In genomic region chr15:60917469-60918130, GRCh38 we compare ENCODE assay signal across 10 cellular contexts.
A peak's percentile ranks its signal among the peaks of the same experiment; 100 is the strongest.
DNase-seq lines count a peak whose midpoint lies in the region; FAIRE-seq lines count a peak whose summit lies in the region.
"Had no signal": no experiment of that assay in that cellular context is flagged by ENCODE, and none has a peak within 500 bp of the region (broad histone marks: within the 10 kb centered on the region; RNA-seq: fewer than 3 reads in every experiment).

No MANE protein-coding gene starts in this region.

- H3K9ac ChIP-seq in rectal smooth muscle tissue (ENCODE audit: low read length): no peak overlapping the region

- peak overlapping the region; percentile 25 for H3K4me3 ChIP-seq in rectal smooth muscle tissue (ENCODE audit: low read length)
- H3K4me3 ChIP-seq: cardiac muscle cell had no signal

- POLR2A ChIA-PET in activated CD4-positive, alpha-beta memory T cell treated with anti-CD3 and anti-CD28 coated beads, Interleukin-2, amount 10 ng/mL, durations not matched to agents 7 days and 5 days (lab: Charles Lee): interaction anchor here (0.8 to 2.4 kb wide), 10 partner anchors 15 to 404 kb away, joined by 3 to 27 read pairs (median 4); no protein-coding TSS in a partner anchor

- peaks cover 15% of the 10 kb centered on the region for H3K4me1 Mint-ChIP-seq in activated CD4-positive, alpha-beta memory T cell treated with anti-CD3 and anti-CD28 coated beads, Interleukin-2, amount 10 ng/mL, durations not matched to agents 7 days and 5 days

- H3K4me3 Mint-ChIP-seq in activated CD4-positive, alpha-beta memory T cell treated with anti-CD3 and anti-CD28 coated beads, Interleukin-2, amount 10 ng/mL, durations not matched to agents 7 days and 5 days: no peak overlapping the region

- H3K4me1 ChIP-seq in rectal smooth muscle tissue (ENCODE audit: control insufficient read depth, insufficient read depth, low read length): peaks cover 15% of the 10 kb centered on the region

- H3K9me3 Mint-ChIP-seq in activated CD4-positive, alpha-beta memory T cell treated with anti-CD3 and anti-CD28 coated beads, Interleukin-2, amount 10 ng/mL, durations not matched to agents 7 days and 5 days: no peaks in the 10 kb centered on the region

- H3K36me3 ChIP-seq in rectal smooth muscle tissue (ENCODE audit: control insufficient read depth, insufficient read depth, low read length): no peaks in the 10 kb centered on the region
- H3K36me3 ChIP-seq: cardiac muscle cell, neutrophil had no signal

- DNase-seq in AG08395 (ENCODE audit: low spot score) (peak; percentile 34), iris pigment epithelial cell (ENCODE audit: low read depth) (peak; percentile 62), NCI-H2227 (lab: John Stamatoyannopoulos, UW; ENCODE audit: unreplicated experiment) (no peak), frontal cortex (ENCODE audit: low spot score in 2 of 2) (no peak), NOMO-1 treated with dmso at 0.1 percent for 144 hours (lab: John Stamatoyannopoulos, UW; ENCODE audit: unreplicated experiment) (no peak)
- no peak for DNase-seq in activated CD4-positive, alpha-beta memory T cell treated with anti-CD3 and anti-CD28 coated beads, Interleukin-2, amount 10 ng/mL, durations not matched to agents 7 days and 5 days

- CTCF ChIA-PET in activated CD4-positive, alpha-beta memory T cell treated with anti-CD3 and anti-CD28 coated beads, Interleukin-2, amount 10 ng/mL, durations not matched to agents 7 days and 5 days (lab: Charles Lee): interaction anchor here (0.6 to 5.0 kb wide), 33 partner anchors 9 to 525 kb away, joined by 3 to 81 read pairs (median 5); no protein-coding TSS in a partner anchor

- H3K27me3 Mint-ChIP-seq in activated CD4-positive, alpha-beta memory T cell treated with anti-CD3 and anti-CD28 coated beads, Interleukin-2, amount 10 ng/mL, durations not matched to agents 7 days and 5 days: peaks cover 9% of the 10 kb centered on the region

- H3K27ac ChIP-seq in angular gyrus (ENCODE audit: low read depth, low read length) (peak overlapping the region; percentile 82), rectal smooth muscle tissue (ENCODE audit: low read depth, low read length) (peak overlapping the region; percentile 84)
- H3K27ac ChIP-seq: cardiac muscle cell, neutrophil had no signal

- no peaks in the 10 kb centered on the region for H3K36me3 Mint-ChIP-seq in activated CD4-positive, alpha-beta memory T cell treated with anti-CD3 and anti-CD28 coated beads, Interleukin-2, amount 10 ng/mL, durations not matched to agents 7 days and 5 days (ENCODE audit: low read depth)

- H3K27me3 ChIP-seq in rectal smooth muscle tissue (ENCODE audit: control insufficient read depth, insufficient read depth, low read length): no peaks in the 10 kb centered on the region

- no peak overlapping the region for H3K27ac Mint-ChIP-seq in activated CD4-positive, alpha-beta memory T cell treated with anti-CD3 and anti-CD28 coated beads, Interleukin-2, amount 10 ng/mL, durations not matched to agents 7 days and 5 days

- FAIRE-seq in frontal cortex (lab: Jason Lieb, UNC): no peak

Comparison
In these comparisons a context has a peak if more than half of its experiments do, and no peak if none do; other contexts are left out.
1. DNase-seq: peak in AG08395 (single experiment) and iris pigment epithelial cell (single experiment); none in NCI-H2227 (single experiment), activated CD4-positive, alpha-beta memory T cell treated with anti-CD3 and anti-CD28 coated beads, Interleukin-2, amount 10 ng/mL, durations not matched to agents 7 days and 5 days (single experiment), frontal cortex (0 of 2) and NOMO-1 treated with dmso at 0.1 percent for 144 hours (single experiment).